In the genomic region with DNA sequence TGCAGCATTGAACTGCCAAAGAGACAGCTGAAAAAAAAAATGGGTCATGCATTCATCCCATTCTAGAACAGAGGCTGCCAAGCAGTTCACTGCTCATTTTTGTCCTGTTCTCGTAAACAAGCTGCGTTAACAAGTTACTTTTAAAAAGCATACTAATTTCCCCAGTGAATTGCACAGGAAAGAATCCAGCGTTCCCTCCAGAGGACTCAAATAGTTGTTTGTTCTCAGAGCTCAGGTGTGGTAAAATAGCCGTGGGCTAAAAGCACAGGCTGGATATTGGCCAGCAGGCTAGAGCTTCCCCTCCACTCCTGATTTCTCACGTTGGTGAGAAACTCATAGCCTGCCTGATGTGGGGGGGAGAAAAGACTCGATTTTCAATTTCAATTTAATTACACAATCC, we compare ENCODE assay signal across 24 cellular contexts.
DNase-seq lines count a peak whose midpoint lies in the region; ATAC-seq and TF ChIP-seq lines count a peak whose summit lies in the region.
"Had no signal": no experiment of that assay in that cellular context is flagged by ENCODE, and none has a peak within 500 bp of the region (broad histone marks: within the 10 kb centered on the region; RNA-seq: fewer than 3 reads in every experiment).

No MANE protein-coding gene starts in this region.

- no peaks in the 10 kb centered on the region for H3K4me1 Mint-ChIP-seq in activated T-cell treated with anti-CD3 and anti-CD28 coated beads, Interleukin-2, amount 50 U/mL, for 4 hours (ENCODE audit: low read depth)
- H3K4me1 Mint-ChIP-seq: activated CD8-positive, alpha-beta memory T cell treated with anti-CD3 and anti-CD28 coated beads, Interleukin-2, amount 10 ng/mL, durations not matched to agents 7 days and 5 days; CD4-positive, CD25-positive, alpha-beta regulatory T cell; stimulated activated naive B cell treated with anti-CD40 and anti-IgM and Interleukin-4, amounts not matched to agents 10 μg/mL and 1 μg/mL and 100 μg/mL, for 72 hours had no signal

- H3K4me2 ChIP-seq in mammary epithelial cell (ENCODE audit: insufficient read depth, low read depth, low read length), result no peak overlapping the region
- H3K4me2 ChIP-seq: smooth muscle cell had no signal

- no peak overlapping the region for H3K9ac ChIP-seq in mammary epithelial cell (ENCODE audit: insufficient read depth, low read length)

- H3K27ac ChIP-seq in mammary epithelial cell (ENCODE audit: insufficient read depth, low read depth, low read length) (no peak overlapping the region), lower lobe of right lung (no peak overlapping the region), testis (no peak overlapping the region)
- H3K27ac ChIP-seq: neutrophil, SK-N-MC, thoracic aorta had no signal

- H3K79me2 ChIP-seq in mammary epithelial cell (ENCODE audit: insufficient read depth, low read length), result no peaks in the 10 kb centered on the region

- H3K36me3 ChIP-seq in mammary epithelial cell (ENCODE audit: insufficient read depth, low read length), result no peaks in the 10 kb centered on the region
- H3K36me3 ChIP-seq in lower lobe of right lung, result no peaks in the 10 kb centered on the region
- H3K36me3 ChIP-seq in testis (ENCODE audit: low read depth, missing control alignments), result no peaks in the 10 kb centered on the region
- H3K36me3 ChIP-seq: neutrophil, thoracic aorta had no signal

- H3K4me3 Mint-ChIP-seq in activated T-cell treated with anti-CD3 and anti-CD28 coated beads, Interleukin-2, amount 50 U/mL, for 4 hours, result no peak overlapping the region
- H3K4me3 Mint-ChIP-seq: activated CD8-positive, alpha-beta memory T cell treated with anti-CD3 and anti-CD28 coated beads, Interleukin-2, amount 10 ng/mL, durations not matched to agents 7 days and 5 days; CD4-positive, CD25-positive, alpha-beta regulatory T cell; stimulated activated naive B cell treated with anti-CD40 and anti-IgM and Interleukin-4, amounts not matched to agents 10 μg/mL and 1 μg/mL and 100 μg/mL, for 72 hours had no signal

- H3K9me3 ChIP-seq in mammary epithelial cell (replicated peaks; ENCODE audit: insufficient read depth, low read length), result no peaks in the 10 kb centered on the region
- H3K9me3 ChIP-seq in lower lobe of right lung, result no peaks in the 10 kb centered on the region
- no peaks in the 10 kb centered on the region for H3K9me3 ChIP-seq in testis
- H3K9me3 ChIP-seq: neutrophil, thoracic aorta had no signal

- CTCF ChIA-PET in mammary epithelial cell (lab: Charles Lee; ENCODE audit: low non-redundant PET), result no interaction called here

- H3K4me3 ChIP-seq in mammary epithelial cell (replicated peaks in 1 of 3; ENCODE audit: insufficient read depth in 1 of 3, low read depth in 2 of 3, low read length in 3 of 3), result no peak overlapping the region
- no peak overlapping the region for H3K4me3 ChIP-seq in lower lobe of right lung
- no peak overlapping the region for H3K4me3 ChIP-seq in testis
- H3K4me3 ChIP-seq: SK-N-MC, smooth muscle cell, thoracic aorta had no signal

- H3K4me1 ChIP-seq in mammary epithelial cell (ENCODE audit: insufficient read depth, low read length) (no peaks in the 10 kb centered on the region), lower lobe of right lung (no peaks in the 10 kb centered on the region), testis (peaks cover 6% of the 10 kb centered on the region)

- no peak overlapping the region for H2AFZ ChIP-seq in mammary epithelial cell (ENCODE audit: low read depth, low read length)

- H3K27me3 Mint-ChIP-seq in activated T-cell treated with anti-CD3 and anti-CD28 coated beads, Interleukin-2, amount 50 U/mL, for 4 hours (ENCODE audit: low read depth), result no peaks in the 10 kb centered on the region
- H3K27me3 Mint-ChIP-seq: activated CD8-positive, alpha-beta memory T cell treated with anti-CD3 and anti-CD28 coated beads, Interleukin-2, amount 10 ng/mL, durations not matched to agents 7 days and 5 days; CD4-positive, CD25-positive, alpha-beta regulatory T cell; stimulated activated naive B cell treated with anti-CD40 and anti-IgM and Interleukin-4, amounts not matched to agents 10 μg/mL and 1 μg/mL and 100 μg/mL, for 72 hours had no signal

- DNase-seq in NCI-H146 (lab: John Stamatoyannopoulos, UW) (peak; percentile 64), mammary epithelial cell (peak; percentile 75), lower lobe of right lung (no peak), testis (peak; percentile 37), DMS 273 treated with DMSO at 0.1 percent for 48 hours (lab: John Stamatoyannopoulos, UW) (no peak)
- DNase-seq in activated T-cell treated with anti-CD3 and anti-CD28 coated beads, Interleukin-2, amount 50 U/mL, for 4 hours, result no peak
- DNase-seq: activated CD4-positive, alpha-beta T cell treated with anti-CD3 and anti-CD28 coated beads, Interleukin-2, amount 50 U/mL, for 1 hour; activated CD8-positive, alpha-beta memory T cell treated with anti-CD3 and anti-CD28 coated beads, Interleukin-2, amount 10 ng/mL, durations not matched to agents 7 days and 5 days; activated naive CD4-positive, alpha-beta T cell treated with anti-CD3 and anti-CD28 coated beads, Interleukin-2, amount 50 U/mL, for 16 hours; CD4-positive, CD25-positive, alpha-beta regulatory T cell; glutamatergic neuron; Karpas-422; kidney glomerular epithelial cell; mesenchymal stem cell; NCI-H1092 treated with DMSO at 0.1 percent for 48 hours; NCI-H526 treated with DMSO at 0.1 percent for 48 hours; stimulated activated CD4-positive, alpha-beta T cell treated with anti-CD3 and anti-CD28 coated beads, Interleukin-2, amount 100 ng/mL, for 24 hours; stimulated activated naive B cell treated with anti-CD40 and anti-IgM and Interleukin-4, amounts not matched to agents 10 μg/mL and 1 μg/mL and 100 μg/mL, for 72 hours had no signal

- no peaks in the 10 kb centered on the region for H3K36me3 Mint-ChIP-seq in activated T-cell treated with anti-CD3 and anti-CD28 coated beads, Interleukin-2, amount 50 U/mL, for 4 hours (ENCODE audit: insufficient read depth)
- H3K36me3 Mint-ChIP-seq: activated CD8-positive, alpha-beta memory T cell treated with anti-CD3 and anti-CD28 coated beads, Interleukin-2, amount 10 ng/mL, durations not matched to agents 7 days and 5 days; CD4-positive, CD25-positive, alpha-beta regulatory T cell; stimulated activated naive B cell treated with anti-CD40 and anti-IgM and Interleukin-4, amounts not matched to agents 10 μg/mL and 1 μg/mL and 100 μg/mL, for 72 hours had no signal

- ATAC-seq in lower lobe of right lung (peak; percentile 35 to 66), esophagus mucosa (no peak)
- no peak for ATAC-seq in activated T-cell treated with anti-CD3 and anti-CD28 coated beads, Interleukin-2, amount 50 U/mL, for 4 hours
- ATAC-seq: activated CD8-positive, alpha-beta memory T cell treated with anti-CD3 and anti-CD28 coated beads, Interleukin-2, amount 10 ng/mL, durations not matched to agents 7 days and 5 days; HCT116; stimulated activated naive B cell treated with anti-CD40 and anti-IgM and Interleukin-4, amounts not matched to agents 10 μg/mL and 1 μg/mL and 100 μg/mL, for 72 hours had no signal

- WGBS in mammary epithelial cell (ENCODE audit: low coverage, missing lambda C conversion rate), result 5% methylated on average over 6 of the region's 6 CpGs
- WGBS in testis, 2 donors, result 34 to 53% methylated on average over 6 of the region's 6 CpGs

- TF ChIP-seq CTCF in mammary epithelial cell (conservative IDR thresholded peaks at IDR 0.05 in 1 of 2, IDR thresholded peaks at IDR 0.05 in 1 of 2; ENCODE audit: extremely low read depth in 1 of 2, insufficient read depth in 1 of 2, low read depth in 1 of 2, low read length in 2 of 2) (no peak), lower lobe of right lung (IDR thresholded peaks at IDR 0.05) (no peak), testis (IDR thresholded peaks at IDR 0.05) (no peak)

- in situ Hi-C loops in mammary epithelial cell (cut with MboI; ENCODE audit: low sequenced_read_pairs in 2 of 2), result no loop called here

- BruUV-seq in mammary epithelial cell (replicated peaks; lab: Mats Ljungman, UMichigan), result no TSS peak

- no peaks in the 10 kb centered on the region for H4K20me1 ChIP-seq in mammary epithelial cell (ENCODE audit: insufficient read depth, low read length)

- dilution Hi-C loops in mammary epithelial cell (cut with HindIII; ENCODE audit: low sequenced_read_pairs), result no loop called here

- TF ChIP-seq POLR2A in testis (IDR thresholded peaks at IDR 0.05), result no peak

- peaks cover 5% of the 10 kb centered on the region for H3K9me3 Mint-ChIP-seq in activated T-cell treated with anti-CD3 and anti-CD28 coated beads, Interleukin-2, amount 50 U/mL, for 4 hours

- intact Hi-C loops in mammary epithelial cell (cut with micrococcal nuclease), result no loop called here
- intact Hi-C loops in lower lobe of right lung (cut with DNase I), result no loop called here
- intact Hi-C loops in testis (cut with DNase I; ENCODE audit: low total_unique reads), result no loop called here

- peaks cover 2% of the 10 kb centered on the region for H3K27me3 ChIP-seq in mammary epithelial cell (ENCODE audit: insufficient read depth, low read length)
- H3K27me3 ChIP-seq in lower lobe of right lung (ENCODE audit: low read depth), result no peaks in the 10 kb centered on the region
- no peaks in the 10 kb centered on the region for H3K27me3 ChIP-seq in testis
- H3K27me3 ChIP-seq: neutrophil had no signal

Comparison
In these comparisons a context has a peak if more than half of its experiments do, and no peak if none do; other contexts are left out.
1. DNase-seq: peak in NCI-H146 (single experiment), mammary epithelial cell (single experiment) and testis (single experiment); none in lower lobe of right lung (single experiment), activated T-cell treated with anti-CD3 and anti-CD28 coated beads, Interleukin-2, amount 50 U/mL, for 4 hours (single experiment) and DMS 273 treated with DMSO at 0.1 percent for 48 hours (single experiment).
2. ATAC-seq: peak in lower lobe of right lung (2 of 2); none in esophagus mucosa (single experiment) and activated T-cell treated with anti-CD3 and anti-CD28 coated beads, Interleukin-2, amount 50 U/mL, for 4 hours (0 of 2).